ENCODE assay signal across 10 cellular contexts in the genomic region with DNA sequence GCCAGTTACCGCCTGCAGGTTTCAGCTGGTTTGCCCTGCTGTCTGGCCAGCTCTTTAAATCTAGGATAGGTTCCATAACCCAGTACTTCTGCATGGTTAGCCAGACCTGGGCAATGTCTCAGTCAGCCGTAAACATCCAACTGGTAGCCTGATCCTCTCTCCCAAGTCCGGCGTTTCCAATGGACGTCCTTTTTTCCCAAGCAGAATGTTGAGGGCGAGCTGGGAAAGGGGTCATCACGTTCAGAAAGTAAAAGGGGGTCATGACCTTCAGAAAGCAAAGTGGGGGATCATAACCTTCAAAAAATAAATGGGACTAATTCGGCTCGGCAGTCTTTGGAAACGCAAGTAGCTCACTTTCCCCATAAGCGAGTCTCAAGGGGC. TPM values are rescaled to one million over a fixed set of nuclear protein-coding genes. Genes with fewer than 3 reads are reported as not detected.
A peak's percentile ranks its signal among the peaks of the same experiment; 100 is the strongest.
DNase-seq lines count a peak whose midpoint lies in the region.
"Had no signal": no experiment of that assay in that cellular context is flagged by ENCODE, and none has a peak within 500 bp of the region (broad histone marks: within the 10 kb centered on the region; RNA-seq: fewer than 3 reads in every experiment).

No MANE protein-coding gene starts in this region.

- no CpG with 5 or more reads among the region's 11 CpGs for WGBS in neuronal stem cell (ENCODE audit: extremely low coverage in 2 of 2, insufficient read length in 2 of 2, insufficient replicate concordance in 1 of 2), 2 donors

- no peaks in the 10 kb centered on the region for H3K9me3 ChIP-seq in CD8-positive, alpha-beta memory T cell (ENCODE audit: low read length)
- H3K9me3 ChIP-seq in HUES6 (ENCODE audit: control insufficient read depth, insufficient read depth, low read depth, low read length), result no peaks in the 10 kb centered on the region
- H3K9me3 ChIP-seq in neuronal stem cell (replicated peaks in 1 of 2; ENCODE audit: control insufficient read depth in 2 of 2, insufficient read depth in 1 of 2, low read depth in 1 of 2, low read length in 2 of 2), result peaks cover 1 to 5% of the 10 kb centered on the region in 2 donors

- H4K8ac ChIP-seq in neuronal stem cell (ENCODE audit: low read depth, low read length), result no peak overlapping the region

- no peaks in the 10 kb centered on the region for H3K36me3 ChIP-seq in CD8-positive, alpha-beta memory T cell (ENCODE audit: insufficient read depth, low read length)
- H3K36me3 ChIP-seq in HUES6 (ENCODE audit: control insufficient read depth, insufficient read depth, low read length) (no peaks in the 10 kb centered on the region), neuronal stem cell (replicated peaks in 1 of 2; ENCODE audit: control insufficient read depth in 2 of 2, insufficient read depth in 2 of 2, low read length in 2 of 2) (no peaks in the 10 kb centered on the region)

- H4K91ac ChIP-seq in neuronal stem cell (ENCODE audit: low read depth, low read length, poor library complexity), result no peak overlapping the region

- H3K27ac Mint-ChIP-seq in CD8-positive, alpha-beta memory T cell, result no peak overlapping the region
- no peak overlapping the region for H3K27ac Mint-ChIP-seq in dendritic cell treated with granulocyte-macrophage colony-stimulating factor and Interleukin-4, amounts not matched to agents 40 ng/mL and 50 ng/mL, for 4 days

- no peak overlapping the region for H2BK12ac ChIP-seq in neuronal stem cell (ENCODE audit: low read length)

- DNase-seq in CD8-positive, alpha-beta memory T cell, result no peak
- DNase-seq in neuronal stem cell (ENCODE audit: low spot score), result no peak
- no peak for DNase-seq in NCI-H524 (lab: John Stamatoyannopoulos, UW)
- no peak for DNase-seq in NK-92 treated with Interleukin-12 subunit alpha and Interleukin-12 subunit beta, amount 100 ng/mL, for 24 hours (lab: John Stamatoyannopoulos, UW)
- DNase-seq in head of caudate nucleus, result no peak
- no peak for DNase-seq in activated naive CD4-positive, alpha-beta T cell treated with anti-CD3 and anti-CD28 coated beads, Interleukin-2, amount 50 U/mL, for 16 hours
- DNase-seq: HCEC 1CT, kidney glomerular epithelial cell had no signal

- peaks cover 10% of the 10 kb centered on the region for H3K27me3 ChIP-seq in CD8-positive, alpha-beta memory T cell (ENCODE audit: insufficient read depth, low read length, poor library complexity, severe bottlenecking)
- peaks cover 12% of the 10 kb centered on the region; the same call in 1 of the 2 replicates for H3K27me3 ChIP-seq in HUES6 (ENCODE audit: control insufficient read depth, insufficient read depth, low read length)
- H3K27me3 ChIP-seq in neuronal stem cell (ENCODE audit: control insufficient read depth in 3 of 3, insufficient read depth in 3 of 3, low read depth in 1 of 3, low read length in 3 of 3), result peaks cover 0 to 10% (median 0%) of the 10 kb centered on the region in 3 experiments

- H3K27me3 Mint-ChIP-seq in CD8-positive, alpha-beta memory T cell, result peaks cover 29 to 49% of the 10 kb centered on the region in 2 donors
- H3K27me3 Mint-ChIP-seq in dendritic cell treated with granulocyte-macrophage colony-stimulating factor and Interleukin-4, amounts not matched to agents 40 ng/mL and 50 ng/mL, for 4 days, result peaks cover 34% of the 10 kb centered on the region

- H3K9ac ChIP-seq in HUES6 (ENCODE audit: low read length), result no peak overlapping the region
- no peak overlapping the region for H3K9ac ChIP-seq in neuronal stem cell (ENCODE audit: low read depth, low read length, poor library complexity)

- peak overlapping the region; percentile 13 for H2AK5ac ChIP-seq in neuronal stem cell (ENCODE audit: low read depth, low read length)

- peaks cover 0 to 4% (median 0%) of the 10 kb centered on the region in 5 donors for H3K9me3 Mint-ChIP-seq in CD8-positive, alpha-beta memory T cell
- no peaks in the 10 kb centered on the region for H3K9me3 Mint-ChIP-seq in dendritic cell treated with granulocyte-macrophage colony-stimulating factor and Interleukin-4, amounts not matched to agents 40 ng/mL and 50 ng/mL, for 4 days

- no peaks in the 10 kb centered on the region for H3K79me1 ChIP-seq in neuronal stem cell (ENCODE audit: low read depth, low read length)

- no peak overlapping the region for H2BK5ac ChIP-seq in neuronal stem cell (ENCODE audit: low read length)

- H3K4me2 ChIP-seq in neuronal stem cell (ENCODE audit: insufficient read depth, low read length, poor library complexity, severe bottlenecking), result no peak overlapping the region

- intact Hi-C loops in dendritic cell treated with granulocyte-macrophage colony-stimulating factor and Interleukin-4, amounts not matched to agents 40 ng/mL and 50 ng/mL, for 4 days (cut with micrococcal nuclease), result no loop called here
- intact Hi-C loops in head of caudate nucleus (cut with DNase I), result no loop called here

- no peak overlapping the region for H3K18ac ChIP-seq in neuronal stem cell (ENCODE audit: low read length)

- no peaks in the 10 kb centered on the region for H3K4me1 ChIP-seq in CD8-positive, alpha-beta memory T cell (ENCODE audit: insufficient read depth, low read length)
- H3K4me1 ChIP-seq in HUES6 (ENCODE audit: control insufficient read depth, insufficient read depth, low read length) (no peaks in the 10 kb centered on the region), neuronal stem cell (ENCODE audit: control insufficient read depth in 2 of 2, insufficient read depth in 1 of 2, low read depth in 1 of 2, low read length in 2 of 2) (peaks cover 0 to 3% of the 10 kb centered on the region in 2 donors)

- no peaks in the 10 kb centered on the region for H3K36me3 Mint-ChIP-seq in CD8-positive, alpha-beta memory T cell
- H3K36me3 Mint-ChIP-seq in dendritic cell treated with granulocyte-macrophage colony-stimulating factor and Interleukin-4, amounts not matched to agents 40 ng/mL and 50 ng/mL, for 4 days (ENCODE audit: low read depth), result no peaks in the 10 kb centered on the region

- H3K23ac ChIP-seq in neuronal stem cell (ENCODE audit: low read depth, low read length, poor library complexity), result no peak overlapping the region

- no peak overlapping the region for H2BK120ac ChIP-seq in neuronal stem cell (ENCODE audit: low read depth, low read length)

- POLR2A ChIA-PET in CD8-positive, alpha-beta memory T cell (lab: Charles Lee), result no interaction called here

- no peak overlapping the region for H3K4me3 ChIP-seq in CD8-positive, alpha-beta memory T cell (ENCODE audit: low read length)
- H3K4me3 ChIP-seq in HUES6 (ENCODE audit: low read depth, low read length) (peak overlapping the region; percentile 60), neuronal stem cell (ENCODE audit: low read length in 2 of 2) (no peak overlapping the region)

- H2BK15ac ChIP-seq in neuronal stem cell (ENCODE audit: low read length), result no peak overlapping the region

- H2AFZ ChIP-seq in neuronal stem cell (ENCODE audit: low read length), result no peak overlapping the region

- H3K4ac ChIP-seq in neuronal stem cell (ENCODE audit: low read length), result no peak overlapping the region

- no peak overlapping the region for H3K14ac ChIP-seq in neuronal stem cell (ENCODE audit: low read length)

- H3K27ac ChIP-seq in CD8-positive, alpha-beta memory T cell (ENCODE audit: low read depth, low read length), result no peak overlapping the region
- H3K27ac ChIP-seq in HUES6 (ENCODE audit: low read depth, low read length) (no peak overlapping the region), neuronal stem cell (replicated peaks; ENCODE audit: low read length) (no peak overlapping the region)

- CTCF ChIA-PET in CD8-positive, alpha-beta memory T cell (lab: Charles Lee), result interaction anchor here (1.0 to 1.7 kb wide), 5 partner anchors 11 to 81 kb away, joined by 3 to 9 read pairs (median 4); partner anchors contain the start of gene PON2

- peak overlapping the region in 6 of 7 donors; percentile 29 to 76 (median 68) for H3K4me3 Mint-ChIP-seq in CD8-positive, alpha-beta memory T cell
- peak overlapping the region; percentile 74 for H3K4me3 Mint-ChIP-seq in dendritic cell treated with granulocyte-macrophage colony-stimulating factor and Interleukin-4, amounts not matched to agents 40 ng/mL and 50 ng/mL, for 4 days

- peaks cover 4 to 9% (median 8%) of the 10 kb centered on the region in 3 donors for H3K4me1 Mint-ChIP-seq in CD8-positive, alpha-beta memory T cell
- peaks cover 6% of the 10 kb centered on the region for H3K4me1 Mint-ChIP-seq in dendritic cell treated with granulocyte-macrophage colony-stimulating factor and Interleukin-4, amounts not matched to agents 40 ng/mL and 50 ng/mL, for 4 days (ENCODE audit: low read depth)

RNA-seq across cellular contexts. Expression of gene PON3, which starts 0.4 kb away (rescaled TPM):
- not detected for total RNA-seq in CD8-positive, alpha-beta memory T cell
- polyA plus RNA-seq in CD8-positive, alpha-beta memory T cell, result not detected
- polyA plus RNA-seq in neuronal stem cell (2013, experiment 1 of 2), result not detected
- polyA plus RNA-seq in neuronal stem cell (2013, experiment 2 of 2), result 0.06 TPM

RNA-seq across cellular contexts. Expression of gene PON2, which starts 39.1 kb away (rescaled TPM):
- total RNA-seq in CD8-positive, alpha-beta memory T cell, result 1 to 10 TPM; 6.0 to 7.0 TPM
- 6.5 TPM for polyA plus RNA-seq in CD8-positive, alpha-beta memory T cell
- 85.4 TPM for polyA plus RNA-seq in neuronal stem cell (2013, experiment 1 of 2)
- 87.0 TPM for polyA plus RNA-seq in neuronal stem cell (2013, experiment 2 of 2)
